Comparison of ENCODE assay signal across 24 cellular contexts in genomic region chr2:212712466-212712865, GRCh38.
DNase-seq lines count a peak whose midpoint lies in the region; ATAC-seq, FAIRE-seq and TF ChIP-seq lines count a peak whose summit lies in the region.
"Had no signal": no experiment of that assay in that cellular context is flagged by ENCODE, and none has a peak within 500 bp of the region (broad histone marks: within the 10 kb centered on the region; RNA-seq: fewer than 3 reads in every experiment).

No MANE protein-coding gene starts in this region.

- FAIRE-seq in kidney (lab: Jason Lieb, UNC), result no peak
- FAIRE-seq: endothelial cell of umbilical vein, GM19239, TTC549 had no signal

- H3K4me1 ChIP-seq in SJSA1 (replicated peaks) (peaks cover 23% of the 10 kb centered on the region), mesodermal cell (ENCODE audit: control insufficient read depth, insufficient read depth, low read length, poor library complexity, severe bottlenecking) (peaks cover 15% of the 10 kb centered on the region), kidney (ENCODE audit: control insufficient read depth in 1 of 2, insufficient read depth in 1 of 2, low read depth in 1 of 2, low read length in 2 of 2) (no peaks in the 10 kb centered on the region)
- H3K4me1 ChIP-seq: ascending aorta, colonic mucosa, gastrocnemius medialis, transverse colon had no signal

- no peak for TF ChIP-seq CTCF in kidney (IDR thresholded peaks at IDR 0.05; ENCODE audit: borderline replicate concordance, extremely low read depth, insufficient read depth)

- H3K9ac ChIP-seq in kidney (ENCODE audit: low read length in 2 of 2), result no peak overlapping the region

- WGBS in mesodermal cell (ENCODE audit: insufficient coverage in 2 of 2), 2 experiments, result 86 to 100% methylated on average over 1 to 4 of the region's 5 CpGs

- DNase-seq in ELR (ENCODE audit: low read depth), result peak; percentile 18
- DNase-seq in SJSA1 (ENCODE audit: low read depth in 1 of 2, low spot score in 2 of 2), result peak in 1 of 2 experiments; percentile 39
- no peak for DNase-seq in NCI-H2107 (lab: John Stamatoyannopoulos, UW)
- DNase-seq in G401 (ENCODE audit: low spot score), result no peak
- DNase-seq in kidney, result no peak
- DNase-seq in activated CD8-positive, alpha-beta memory T cell treated with anti-CD3 and anti-CD28 coated beads, Interleukin-2, amount 50 U/mL, for 48 hours, result no peak
- DNase-seq: activated CD4-positive, alpha-beta T cell treated with anti-CD3 and anti-CD28 coated beads, Interleukin-2, amount 10 ng/mL, durations not matched to agents 7 days and 5 days; activated naive CD4-positive, alpha-beta T cell treated with anti-CD3 and anti-CD28 coated beads for 36 hours; Calu3; colonic mucosa; gastrocnemius medialis; GF-D8; NCI-H2081; NCI-H69; nephron progenitor cell; stimulated activated CD4-positive, alpha-beta T cell treated with anti-CD3 and anti-CD28 coated beads, Interleukin-12 subunit alpha, Interleukin-12 subunit beta, amount 100 ng/mL, for 4 hours; stimulated activated naive B cell treated with anti-CD40 and anti-IgM and Interleukin-4, amounts not matched to agents 10 μg/mL and 1 μg/mL and 100 μg/mL, for 72 hours; transverse colon had no signal

- H3K9me3 ChIP-seq in SJSA1 (replicated peaks) (no peaks in the 10 kb centered on the region), mesodermal cell (ENCODE audit: control insufficient read depth, low read length) (no peaks in the 10 kb centered on the region), kidney (ENCODE audit: control insufficient read depth in 1 of 2, low read length in 2 of 2) (no peaks in the 10 kb centered on the region)
- H3K9me3 ChIP-seq: ascending aorta, colonic mucosa, gastrocnemius medialis, transverse colon had no signal

- no peaks in the 10 kb centered on the region for H3K27me3 ChIP-seq in SJSA1 (replicated peaks)
- H3K27me3 ChIP-seq: ascending aorta, colonic mucosa, gastrocnemius medialis, transverse colon had no signal

- intact Hi-C loops in kidney (cut with DNase I), result no loop called here

- in situ Hi-C loops in G401 (cut with HindIII; ENCODE audit: low sequenced_read_pairs), result no loop called here

- peak overlapping the region; percentile 77 for H3K27ac ChIP-seq in SJSA1
- H3K27ac ChIP-seq in mesodermal cell (ENCODE audit: low read depth, low read length, severe bottlenecking), result peak overlapping the region; percentile 66
- H3K27ac ChIP-seq in kidney (ENCODE audit: low read depth in 2 of 2, low read length in 2 of 2), result no peak overlapping the region
- H3K27ac ChIP-seq: ascending aorta, colonic mucosa, gastrocnemius medialis, transverse colon had no signal

- H3K36me3 ChIP-seq in SJSA1 (no peaks in the 10 kb centered on the region), mesodermal cell (ENCODE audit: control insufficient read depth, insufficient read depth, low read length) (no peaks in the 10 kb centered on the region), kidney (ENCODE audit: control insufficient read depth in 1 of 2, insufficient read depth in 2 of 2, low read length in 2 of 2) (no peaks in the 10 kb centered on the region)
- H3K36me3 ChIP-seq: ascending aorta, colonic mucosa, gastrocnemius medialis, transverse colon had no signal

- H3K4me3 ChIP-seq in SJSA1 (no peak overlapping the region), mesodermal cell (ENCODE audit: extremely low read depth, insufficient read depth, low read length, poor library complexity, severe bottlenecking) (no peak overlapping the region), kidney (ENCODE audit: low read length in 2 of 2) (no peak overlapping the region)
- H3K4me3 ChIP-seq: ascending aorta, colonic mucosa, gastrocnemius medialis, transverse colon had no signal

- peak; percentile 44 for ATAC-seq in GM19463 (IDR thresholded peaks at IDR 0.05; ENCODE audit: unreplicated experiment)
- ATAC-seq: gastrocnemius medialis; stimulated activated naive B cell treated with anti-CD40 and anti-IgM and Interleukin-4, amounts not matched to agents 10 μg/mL and 1 μg/mL and 100 μg/mL, for 72 hours had no signal

Comparison
In these comparisons a context has a peak if more than half of its experiments do, and no peak if none do; other contexts are left out.
1. H3K27ac ChIP-seq: peak in SJSA1 (single experiment) and mesodermal cell (single experiment); none in kidney (0 of 2).